11 cellular contexts compared by ENCODE assay signal in genomic region chr2:191682148-191682547, GRCh38. TPM values are rescaled to one million over a fixed set of nuclear protein-coding genes. Genes with fewer than 3 reads are reported as not detected.
A peak's percentile ranks its signal among the peaks of the same experiment; 100 is the strongest.
DNase-seq lines count a peak whose midpoint lies in the region; ATAC-seq and TF ChIP-seq lines count a peak whose summit lies in the region.
"Had no signal": no experiment of that assay in that cellular context is flagged by ENCODE, and none has a peak within 500 bp of the region (broad histone marks: within the 10 kb centered on the region; RNA-seq: fewer than 3 reads in every experiment).

No MANE protein-coding gene starts in this region.

- H3K27ac ChIP-seq in fibroblast of lung (ENCODE audit: insufficient read depth, low read length) (peak overlapping the region; percentile 8), right atrium auricular region (no peak overlapping the region)
- no peak overlapping the region for H3K27ac ChIP-seq in effector memory CD4-positive, alpha-beta T cell (ENCODE audit: insufficient read depth, low read length, poor library complexity, severe bottlenecking)

- peaks cover 12% of the 10 kb centered on the region for H3K36me3 ChIP-seq in fibroblast of lung (ENCODE audit: control insufficient read depth, insufficient read depth, low read length)
- no peaks in the 10 kb centered on the region for H3K36me3 ChIP-seq in right atrium auricular region
- peaks cover 46% of the 10 kb centered on the region for H3K36me3 ChIP-seq in effector memory CD4-positive, alpha-beta T cell (ENCODE audit: control insufficient read depth, insufficient read depth, low read length)

- ATAC-seq in stimulated activated memory B cell treated with anti-CD40 and anti-IgM and Interleukin-4, amounts not matched to agents 10 μg/mL and 1 μg/mL and 100 μg/mL, for 72 hours = no peak

- H3K9me3 ChIP-seq in fibroblast of lung (ENCODE audit: control insufficient read depth, insufficient read depth, low read depth, low read length) = no peaks in the 10 kb centered on the region
- no peaks in the 10 kb centered on the region for H3K9me3 ChIP-seq in right atrium auricular region
- no peaks in the 10 kb centered on the region for H3K9me3 ChIP-seq in effector memory CD4-positive, alpha-beta T cell (ENCODE audit: control insufficient read depth, low read length)

- H3K27me3 ChIP-seq in fibroblast of lung (ENCODE audit: control insufficient read depth, insufficient read depth, low read length) = no peaks in the 10 kb centered on the region
- no peaks in the 10 kb centered on the region for H3K27me3 ChIP-seq in right atrium auricular region
- no peaks in the 10 kb centered on the region for H3K27me3 ChIP-seq in effector memory CD4-positive, alpha-beta T cell (replicated peaks; ENCODE audit: control insufficient read depth, insufficient read depth, low read length, poor library complexity, severe bottlenecking)

- peaks cover 52% of the 10 kb centered on the region for H3K79me2 ChIP-seq in fibroblast of lung (ENCODE audit: control insufficient read depth, insufficient read depth, low read length)

- H4K20me1 ChIP-seq in fibroblast of lung (ENCODE audit: control insufficient read depth, extremely low read depth, insufficient read depth, low read length) = no peaks in the 10 kb centered on the region

- CTCF ChIA-PET in activated naive CD4-positive, alpha-beta T cell treated with anti-CD3 and anti-CD28 coated beads, Interleukin-2, amount 10 ng/mL, durations not matched to agents 7 days and 5 days (lab: Charles Lee) = interaction anchor here (1.0 to 1.1 kb wide), 2 partner anchors 71 to 115 kb away, joined by 3 read pairs; no protein-coding TSS in a partner anchor
- CTCF ChIA-PET in activated CD4-positive, alpha-beta memory T cell treated with anti-CD3 and anti-CD28 coated beads, Interleukin-2, amount 10 ng/mL, durations not matched to agents 7 days and 5 days (lab: Charles Lee) = interaction anchor here (1.2 to 3.4 kb wide), 4 partner anchors 9 to 111 kb away, joined by 3 to 21 read pairs (median 4); no protein-coding TSS in a partner anchor

- peak overlapping the region; percentile 94 for H3K4me2 ChIP-seq in fibroblast of lung (ENCODE audit: extremely low read depth, insufficient read depth, low read length)

- H3K36me3 Mint-ChIP-seq in activated naive CD4-positive, alpha-beta T cell treated with anti-CD3 and anti-CD28 coated beads, Interleukin-2, amount 10 ng/mL, durations not matched to agents 7 days and 5 days = peaks cover 56% of the 10 kb centered on the region
- peaks cover 75% of the 10 kb centered on the region for H3K36me3 Mint-ChIP-seq in activated CD4-positive, alpha-beta memory T cell treated with anti-CD3 and anti-CD28 coated beads, Interleukin-2, amount 10 ng/mL, durations not matched to agents 7 days and 5 days (ENCODE audit: low read depth)
- peaks cover 38% of the 10 kb centered on the region for H3K36me3 Mint-ChIP-seq in stimulated activated memory B cell treated with anti-CD40 and anti-IgM and Interleukin-4, amounts not matched to agents 10 μg/mL and 1 μg/mL and 100 μg/mL, for 72 hours
- H3K36me3 Mint-ChIP-seq in CD14-positive monocyte = peaks cover 59% of the 10 kb centered on the region in 2 donors

- peaks cover 7% of the 10 kb centered on the region for H3K4me1 ChIP-seq in fibroblast of lung (ENCODE audit: control insufficient read depth, extremely low read depth, insufficient read depth, low read length)
- peaks cover 0 to 6% of the 10 kb centered on the region in 2 donors for H3K4me1 ChIP-seq in right atrium auricular region
- H3K4me1 ChIP-seq in effector memory CD4-positive, alpha-beta T cell (ENCODE audit: control insufficient read depth, insufficient read depth, low read length, poor library complexity, severe bottlenecking) = peaks cover 16% of the 10 kb centered on the region

- H3K27me3 Mint-ChIP-seq in activated naive CD4-positive, alpha-beta T cell treated with anti-CD3 and anti-CD28 coated beads, Interleukin-2, amount 10 ng/mL, durations not matched to agents 7 days and 5 days = no peaks in the 10 kb centered on the region
- H3K27me3 Mint-ChIP-seq in activated CD4-positive, alpha-beta memory T cell treated with anti-CD3 and anti-CD28 coated beads, Interleukin-2, amount 10 ng/mL, durations not matched to agents 7 days and 5 days = no peaks in the 10 kb centered on the region
- no peaks in the 10 kb centered on the region for H3K27me3 Mint-ChIP-seq in stimulated activated memory B cell treated with anti-CD40 and anti-IgM and Interleukin-4, amounts not matched to agents 10 μg/mL and 1 μg/mL and 100 μg/mL, for 72 hours
- peaks cover 0 to 5% (median 0%) of the 10 kb centered on the region in 3 donors for H3K27me3 Mint-ChIP-seq in CD14-positive monocyte (ENCODE audit: low read depth in 3 of 3)

- H3K9ac ChIP-seq in fibroblast of lung (ENCODE audit: insufficient read depth, low read length) = no peak overlapping the region

- H3K4me3 ChIP-seq in fibroblast of lung (replicated peaks in 1 of 4; ENCODE audit: control extremely low read depth in 1 of 4, insufficient read depth in 1 of 4, low read depth in 3 of 4, low read length in 4 of 4) (peak overlapping the region; percentile 63 to 91 (median 80)), right atrium auricular region (no peak overlapping the region)
- H3K4me3 ChIP-seq in effector memory CD4-positive, alpha-beta T cell (ENCODE audit: insufficient read depth, low read depth, low read length, poor library complexity, severe bottlenecking) = no peak overlapping the region

- H3K4me3 Mint-ChIP-seq in activated naive CD4-positive, alpha-beta T cell treated with anti-CD3 and anti-CD28 coated beads, Interleukin-2, amount 10 ng/mL, durations not matched to agents 7 days and 5 days = peak overlapping the region; percentile 15
- peak overlapping the region; percentile 22 for H3K4me3 Mint-ChIP-seq in activated CD4-positive, alpha-beta memory T cell treated with anti-CD3 and anti-CD28 coated beads, Interleukin-2, amount 10 ng/mL, durations not matched to agents 7 days and 5 days
- H3K4me3 Mint-ChIP-seq in stimulated activated memory B cell treated with anti-CD40 and anti-IgM and Interleukin-4, amounts not matched to agents 10 μg/mL and 1 μg/mL and 100 μg/mL, for 72 hours = peak overlapping the region; percentile 12
- no peak overlapping the region for H3K4me3 Mint-ChIP-seq in CD14-positive monocyte
- H3K4me3 Mint-ChIP-seq: nephron had no signal

- POLR2A ChIA-PET in activated CD4-positive, alpha-beta memory T cell treated with anti-CD3 and anti-CD28 coated beads, Interleukin-2, amount 10 ng/mL, durations not matched to agents 7 days and 5 days (lab: Charles Lee) = interaction anchor here (1.7 to 8.4 kb wide), 4 partner anchors 44 to 111 kb away, joined by 9 to 176 read pairs (median 121); no protein-coding TSS in a partner anchor

- no peak overlapping the region for H2AFZ ChIP-seq in fibroblast of lung (ENCODE audit: low read length)

- no peak overlapping the region for H3K27ac Mint-ChIP-seq in activated naive CD4-positive, alpha-beta T cell treated with anti-CD3 and anti-CD28 coated beads, Interleukin-2, amount 10 ng/mL, durations not matched to agents 7 days and 5 days
- no peak overlapping the region for H3K27ac Mint-ChIP-seq in activated CD4-positive, alpha-beta memory T cell treated with anti-CD3 and anti-CD28 coated beads, Interleukin-2, amount 10 ng/mL, durations not matched to agents 7 days and 5 days
- peak overlapping the region; percentile 54 for H3K27ac Mint-ChIP-seq in stimulated activated memory B cell treated with anti-CD40 and anti-IgM and Interleukin-4, amounts not matched to agents 10 μg/mL and 1 μg/mL and 100 μg/mL, for 72 hours
- H3K27ac Mint-ChIP-seq in CD14-positive monocyte = peak overlapping the region in 2 of 7 donors; percentile 29 to 57
- H3K27ac Mint-ChIP-seq: nephron had no signal

- H3K4me1 Mint-ChIP-seq in activated naive CD4-positive, alpha-beta T cell treated with anti-CD3 and anti-CD28 coated beads, Interleukin-2, amount 10 ng/mL, durations not matched to agents 7 days and 5 days = peaks cover 58% of the 10 kb centered on the region
- H3K4me1 Mint-ChIP-seq in activated CD4-positive, alpha-beta memory T cell treated with anti-CD3 and anti-CD28 coated beads, Interleukin-2, amount 10 ng/mL, durations not matched to agents 7 days and 5 days = peaks cover 50% of the 10 kb centered on the region
- H3K4me1 Mint-ChIP-seq in stimulated activated memory B cell treated with anti-CD40 and anti-IgM and Interleukin-4, amounts not matched to agents 10 μg/mL and 1 μg/mL and 100 μg/mL, for 72 hours = peaks cover 41% of the 10 kb centered on the region
- peaks cover 48% of the 10 kb centered on the region for H3K4me1 Mint-ChIP-seq in CD14-positive monocyte

- intact Hi-C loops in CD14-positive monocyte (cut with micrococcal nuclease) = no loop called here

- TF ChIP-seq CTCF in fibroblast of lung (conservative IDR thresholded peaks at IDR 0.05 in 1 of 2, IDR thresholded peaks at IDR 0.05 in 1 of 2; ENCODE audit: low read depth in 1 of 2, low read length in 2 of 2) = no peak
- no peak for TF ChIP-seq CTCF in right atrium auricular region (IDR thresholded peaks at IDR 0.05)
- no peak for TF ChIP-seq CTCF in CD14-positive monocyte (IDR thresholded peaks at IDR 0.05)

- no peaks in the 10 kb centered on the region for H3K9me3 Mint-ChIP-seq in activated naive CD4-positive, alpha-beta T cell treated with anti-CD3 and anti-CD28 coated beads, Interleukin-2, amount 10 ng/mL, durations not matched to agents 7 days and 5 days
- H3K9me3 Mint-ChIP-seq in activated CD4-positive, alpha-beta memory T cell treated with anti-CD3 and anti-CD28 coated beads, Interleukin-2, amount 10 ng/mL, durations not matched to agents 7 days and 5 days = no peaks in the 10 kb centered on the region
- H3K9me3 Mint-ChIP-seq in stimulated activated memory B cell treated with anti-CD40 and anti-IgM and Interleukin-4, amounts not matched to agents 10 μg/mL and 1 μg/mL and 100 μg/mL, for 72 hours = no peaks in the 10 kb centered on the region
- peaks cover 0 to 4% (median 1%) of the 10 kb centered on the region in 7 donors for H3K9me3 Mint-ChIP-seq in CD14-positive monocyte
- H3K9me3 Mint-ChIP-seq: nephron had no signal

- DNase-seq in activated naive CD4-positive, alpha-beta T cell treated with anti-CD3 and anti-CD28 coated beads, Interleukin-2, amount 10 ng/mL, durations not matched to agents 7 days and 5 days = no peak
- DNase-seq in activated naive CD4-positive, alpha-beta T cell (lab: John Stamatoyannopoulos, UW) = no peak
- DNase-seq in activated CD4-positive, alpha-beta memory T cell treated with anti-CD3 and anti-CD28 coated beads, Interleukin-2, amount 10 ng/mL, durations not matched to agents 7 days and 5 days = no peak
- DNase-seq in fibroblast of lung (ENCODE audit: low read depth in 2 of 2) (peak in 1 of 2 donors; percentile 67), right atrium auricular region (ENCODE audit: low spot score) (no peak), CD14-positive monocyte (ENCODE audit: low spot score) (no peak)
- no peak for DNase-seq in effector memory CD4-positive, alpha-beta T cell
- DNase-seq: NCI-H2171 treated with DMSO at 0.1 percent for 48 hours, T1000 had no signal

RNA-seq across cellular contexts. Expression of gene NABP1, which starts 4.2 kb away (rescaled TPM):
- total RNA-seq in activated CD4-positive, alpha-beta memory T cell treated with anti-CD3 and anti-CD28 coated beads, Interleukin-2, amount 10 ng/mL, durations not matched to agents 7 days and 5 days = 10 to 100 TPM; 73.5 to 73.7 TPM
- 77.8 and 117 TPM in 2 replicates for total RNA-seq in fibroblast of lung
- 64.2 and 123 TPM in 2 replicates for polyA plus RNA-seq in fibroblast of lung
- 57.6 and 87.3 TPM in 2 replicates for polyA plus RNA-seq in fibroblast of lung (2012)
- polyA minus RNA-seq in fibroblast of lung (ENCODE audit: low replicate concordance) = 8.3 and 18.8 TPM in 2 replicates
- 1 to 10 TPM; 2.2 to 6.0 TPM for total RNA-seq in right atrium auricular region
- polyA plus RNA-seq in CD14-positive monocyte = 10 to 100 TPM in 1 of 2 donors, 1 to 10 TPM in 1; 8.0 to 13.3 TPM

Comparison
In these comparisons a context has a peak if more than half of its experiments do, and no peak if none do; other contexts are left out.
1. H3K4me3 Mint-ChIP-seq: peak in activated naive CD4-positive, alpha-beta T cell treated with anti-CD3 and anti-CD28 coated beads, Interleukin-2, amount 10 ng/mL, durations not matched to agents 7 days and 5 days (single experiment), activated CD4-positive, alpha-beta memory T cell treated with anti-CD3 and anti-CD28 coated beads, Interleukin-2, amount 10 ng/mL, durations not matched to agents 7 days and 5 days (single experiment) and stimulated activated memory B cell treated with anti-CD40 and anti-IgM and Interleukin-4, amounts not matched to agents 10 μg/mL and 1 μg/mL and 100 μg/mL, for 72 hours (single experiment); none in CD14-positive monocyte (0 of 2).
2. H3K4me3 ChIP-seq: peak in fibroblast of lung (4 of 4); none in right atrium auricular region (0 of 2) and effector memory CD4-positive, alpha-beta T cell (single experiment).
3. RNA of gene NABP1, which starts 4.2 kb away (total RNA-seq): 77.8 to 117 TPM in fibroblast of lung and 73.5 to 73.7 TPM in activated CD4-positive, alpha-beta memory T cell treated with anti-CD3 and anti-CD28 coated beads, Interleukin-2, amount 10 ng/mL, durations not matched to agents 7 days and 5 days; 2.2 to 6.0 TPM in right atrium auricular region; every median in the first group is over 10 times any median in the second.